20 cellular contexts compared by ENCODE assay signal in genomic region chr22:47155912-47156311, GRCh38.
DNase-seq lines count a peak whose midpoint lies in the region; ATAC-seq and TF ChIP-seq lines count a peak whose summit lies in the region.
"Had no signal": no experiment of that assay in that cellular context is flagged by ENCODE, and none has a peak within 500 bp of the region (broad histone marks: within the 10 kb centered on the region; RNA-seq: fewer than 3 reads in every experiment).

No MANE protein-coding gene starts in this region.

- no peaks in the 10 kb centered on the region for H3K9me3 Mint-ChIP-seq in neural crest cell
- H3K9me3 Mint-ChIP-seq: CD4-positive, CD25-positive, alpha-beta regulatory T cell; CD8-positive, alpha-beta T cell; H9 had no signal

- TF ChIP-seq POLR2A in body of pancreas (IDR thresholded peaks at IDR 0.05) (no peak), testis (IDR thresholded peaks at IDR 0.05) (no peak)

- no peaks in the 10 kb centered on the region for H3K27me3 Mint-ChIP-seq in neural crest cell (ENCODE audit: low read depth)
- H3K27me3 Mint-ChIP-seq: B cell; CD4-positive, CD25-positive, alpha-beta regulatory T cell had no signal

- 82% methylated on average over 9 of the region's 9 CpGs for WGBS in right cardiac atrium
- 44 to 59% methylated on average over 6 to 9 of the region's 9 CpGs for WGBS in body of pancreas, 2 donors
- 77 to 85% methylated on average over 8 to 9 of the region's 9 CpGs for WGBS in testis, 2 donors

- DNase-seq in right cardiac atrium (peak in 2 of 3 donors; percentile 37 to 46), right atrium auricular region (ENCODE audit: low spot score) (no peak), body of pancreas (no peak), neural crest cell (ENCODE audit: low read depth, low spot score) (no peak), testis (no peak)
- DNase-seq in activated naive CD4-positive, alpha-beta T cell (lab: John Stamatoyannopoulos, UW), result no peak
- DNase-seq: Caco-2; CD4-positive, CD25-positive, alpha-beta regulatory T cell; CD8-positive, alpha-beta T cell; DMS153; EL; GDM1; H9 had no signal

- peaks cover 3% of the 10 kb centered on the region for H3K4me1 Mint-ChIP-seq in neural crest cell

- ATAC-seq in right cardiac atrium (no peak), body of pancreas (no peak)
- ATAC-seq: CD8-positive, alpha-beta T cell; GM12878; GM23338; HCT116 had no signal

- H3K4me3 Mint-ChIP-seq in neural crest cell, result no peak overlapping the region
- H3K4me3 Mint-ChIP-seq: B cell; CD8-positive, alpha-beta T cell; GM23338; H9 had no signal

- no peaks in the 10 kb centered on the region for H3K36me3 Mint-ChIP-seq in neural crest cell (ENCODE audit: low read depth)
- H3K36me3 Mint-ChIP-seq: CD4-positive, CD25-positive, alpha-beta regulatory T cell had no signal

- H3K36me3 ChIP-seq in right atrium auricular region, result no peaks in the 10 kb centered on the region
- no peaks in the 10 kb centered on the region for H3K36me3 ChIP-seq in body of pancreas (replicated peaks in 1 of 2; ENCODE audit: insufficient read depth in 1 of 2, low read depth in 2 of 2)
- no peaks in the 10 kb centered on the region for H3K36me3 ChIP-seq in testis (ENCODE audit: low read depth, missing control alignments)

- H3K4me3 ChIP-seq in right cardiac atrium (ENCODE audit: low read length) (no peak overlapping the region), right atrium auricular region (no peak overlapping the region), body of pancreas (no peak overlapping the region), testis (no peak overlapping the region)
- H3K4me3 ChIP-seq: BLaER1, GM12878, GM23338 had no signal

- H3K9me3 ChIP-seq in right cardiac atrium (ENCODE audit: control insufficient read depth, low read length) (no peaks in the 10 kb centered on the region), right atrium auricular region (no peaks in the 10 kb centered on the region), body of pancreas (no peaks in the 10 kb centered on the region), testis (no peaks in the 10 kb centered on the region)
- H3K9me3 ChIP-seq: BLaER1, Caco-2 had no signal

- TF ChIP-seq CTCF in right atrium auricular region (IDR thresholded peaks at IDR 0.05) (no peak), body of pancreas (IDR thresholded peaks at IDR 0.05) (no peak), neural crest cell (conservative IDR thresholded peaks at IDR 0.05) (no peak), testis (IDR thresholded peaks at IDR 0.05) (no peak)

- intact Hi-C loops in right cardiac atrium (cut with DNase I), result no loop called here
- intact Hi-C loops in body of pancreas (cut with DNase I), result loop anchor here (10.0 kb wide), 1 partner anchor 51 kb away; no protein-coding TSS in a partner anchor
- intact Hi-C loops in testis (cut with DNase I; ENCODE audit: low total_unique reads), result no loop called here

- no peaks in the 10 kb centered on the region for H3K27me3 ChIP-seq in right cardiac atrium (ENCODE audit: control insufficient read depth, insufficient read depth)
- H3K27me3 ChIP-seq in right atrium auricular region, result no peaks in the 10 kb centered on the region
- H3K27me3 ChIP-seq in body of pancreas, result no peaks in the 10 kb centered on the region
- no peaks in the 10 kb centered on the region for H3K27me3 ChIP-seq in testis

- no peaks in the 10 kb centered on the region for H3K4me1 ChIP-seq in right cardiac atrium (ENCODE audit: control insufficient read depth, insufficient read depth, low read length)
- peaks cover 0 to 21% of the 10 kb centered on the region in 2 donors for H3K4me1 ChIP-seq in right atrium auricular region
- peaks cover 40% of the 10 kb centered on the region for H3K4me1 ChIP-seq in body of pancreas
- H3K4me1 ChIP-seq in testis, result peaks cover 4% of the 10 kb centered on the region
- H3K4me1 ChIP-seq: Caco-2 had no signal

- H3K27ac ChIP-seq in right cardiac atrium (ENCODE audit: low read length), result no peak overlapping the region
- H3K27ac ChIP-seq in right atrium auricular region, result no peak overlapping the region
- H3K27ac ChIP-seq in body of pancreas, result peak overlapping the region; percentile 52 to 78 (median 64)
- no peak overlapping the region for H3K27ac ChIP-seq in testis
- H3K27ac ChIP-seq: 22Rv1, BLaER1, C4-2B had no signal

- peak overlapping the region; percentile 14 for H3K27ac Mint-ChIP-seq in neural crest cell (ENCODE audit: unreplicated experiment)
- H3K27ac Mint-ChIP-seq: B cell; CD4-positive, CD25-positive, alpha-beta regulatory T cell; CD8-positive, alpha-beta T cell; GM23338; H9 had no signal

Comparison
In these comparisons a context has a peak if more than half of its experiments do, and no peak if none do; other contexts are left out.
1. DNase-seq: peak in right cardiac atrium (2 of 3); none in right atrium auricular region (single experiment), body of pancreas (0 of 4), neural crest cell (single experiment), testis (single experiment) and activated naive CD4-positive, alpha-beta T cell (0 of 4).
2. H3K27ac ChIP-seq: peak in body of pancreas (4 of 4); none in right cardiac atrium (single experiment), right atrium auricular region (0 of 2) and testis (0 of 2).